ENCODE assay signal across 2 cellular contexts in genomic region chr18:36240510-36240909, GRCh38.
TF ChIP-seq lines count a peak whose summit lies in the region.

No MANE protein-coding gene starts in this region.

TF ChIP-seq in WTC11, 78 proteins besides CTCF, POLR2A, EP300 and RAD21 (continued from another document):
- TF ChIP-seq ZNF281 (CRISPR knock-in tag; IDR thresholded peaks at IDR 0.05) = peak; percentile 82; the same call in 1 of the 2 replicates
TF ChIP-seq in WTC11: peak in this region for 3; not testable (repeated sequence) for 75.

TF ChIP-seq in HepG2, 621 proteins besides CTCF, POLR2A, EP300 and RAD21 (continued from another document):
- TF ChIP-seq ZNF281 (CRISPR knock-in tag; IDR thresholded peaks at IDR 0.05; ENCODE audit: borderline replicate concordance) (peak; percentile 78; the same call in 1 of the 2 replicates), ZMYM4 (CRISPR knock-in tag; IDR thresholded peaks at IDR 0.05) (peak; percentile 31; the same call in 1 of the 2 replicates), FOXA3 (CRISPR knock-in tag; IDR thresholded peaks at IDR 0.05) (0 out of 2 replicates have a peak, but pooled peaks have one; percentile 7)
